Comparison of ENCODE assay signal across 8 cellular contexts in genomic region chr14:35046048-35046750, GRCh38. TPM values are rescaled to one million over a fixed set of nuclear protein-coding genes. Genes with fewer than 3 reads are reported as not detected.
A peak's percentile ranks its signal among the peaks of the same experiment; 100 is the strongest.
DNase-seq lines count a peak whose midpoint lies in the region; ATAC-seq, FAIRE-seq and TF ChIP-seq lines count a peak whose summit lies in the region.

FAM177A1 (plus strand) TSS chr14:35046272; CDS start chr14:35046464, 192 bp downstream.

- intact Hi-C loops in naive thymus-derived CD4-positive, alpha-beta T cell (cut with micrococcal nuclease): loop anchor here (1.0 to 5.0 kb wide), 17 partner anchors 8 to 781 kb away; partner anchors contain the start of genes NFKBIA (in 2 of the 2), PRORP (in 2 of the 2), PSMA6 (in 2 of the 2) and SRP54 (in 2 of the 2)

- H4K20me1 ChIP-seq in fibroblast of lung (ENCODE audit: control insufficient read depth, extremely low read depth, insufficient read depth, low read length): no peaks in the 10 kb centered on the region

- H3K4me1 ChIP-seq in fibroblast of lung (ENCODE audit: control insufficient read depth, extremely low read depth, insufficient read depth, low read length): peaks cover 2% of the 10 kb centered on the region
- H3K4me1 ChIP-seq in naive thymus-derived CD4-positive, alpha-beta T cell (ENCODE audit: control insufficient read depth in 2 of 2, insufficient read depth in 2 of 2, low read length in 2 of 2): peaks cover 11 to 19% of the 10 kb centered on the region in 2 donors

- peak within 1 kb of the TSS; percentile 96 for H3K9ac ChIP-seq in fibroblast of lung (ENCODE audit: insufficient read depth, low read length)

- H3K27ac ChIP-seq in RWPE1 (peak within 1 kb of the TSS; percentile 98), fibroblast of lung (ENCODE audit: insufficient read depth, low read length) (peak within 1 kb of the TSS; percentile 97)
- H3K27ac ChIP-seq in naive thymus-derived CD4-positive, alpha-beta T cell (ENCODE audit: low read depth, low read length): peak within 1 kb of the TSS; percentile 99

- DNase-seq in EL (peak; percentile 97), H54 (ENCODE audit: insufficient read length, low spot score) (peak; percentile 97), LoVo (ENCODE audit: low spot score) (peak; percentile 98), RWPE1 (ENCODE audit: low spot score) (peak; percentile 97), fibroblast of lung (ENCODE audit: low read depth in 2 of 2) (peak; percentile 92 to 97)
- DNase-seq in naive thymus-derived CD4-positive, alpha-beta T cell: peak; percentile 89 to 100 (median 98)

- peaks cover 16% of the 10 kb centered on the region for H3K4me1 Mint-ChIP-seq in activated T-helper 17 cell treated with anti-CD3 and anti-CD28 coated beads, Interleukin-2, amount 50 U/mL, for 72 hours
- peaks cover 13 to 39% (median 34%) of the 10 kb centered on the region in 7 donors for H3K4me1 Mint-ChIP-seq in naive thymus-derived CD4-positive, alpha-beta T cell
- peaks cover 26% of the 10 kb centered on the region for H3K4me1 Mint-ChIP-seq in stimulated activated memory B cell treated with anti-CD40 and anti-IgM and Interleukin-4, amounts not matched to agents 10 μg/mL and 1 μg/mL and 100 μg/mL, for 72 hours

- peak within 1 kb of the TSS; percentile 84 for H2AFZ ChIP-seq in fibroblast of lung (ENCODE audit: low read length)

- POLR2A ChIA-PET in RWPE1 (lab: Yijun Ruan, JAX; ENCODE audit: low non-redundant PET): interaction anchor here (1.0 to 1.8 kb wide), 3 partner anchors 63 to 77 kb away, joined by 3 to 4 read pairs (median 4); partner anchors contain the start of genes PPP2R3C and SRP54
- POLR2A ChIA-PET in naive thymus-derived CD4-positive, alpha-beta T cell (lab: Charles Lee): interaction anchor here (0.6 to 3.2 kb wide), 24 partner anchors 9 to 506 kb away, joined by 3 to 44 read pairs (median 4); partner anchors contain the start of genes BAZ1A, NFKBIA, PPP2R3C and PRORP

- H3K36me3 Mint-ChIP-seq in activated T-helper 17 cell treated with anti-CD3 and anti-CD28 coated beads, Interleukin-2, amount 50 U/mL, for 72 hours (ENCODE audit: low read depth): peaks cover 27% of the 10 kb centered on the region
- H3K36me3 Mint-ChIP-seq in naive thymus-derived CD4-positive, alpha-beta T cell: peaks cover 0 to 7% (median 5%) of the 10 kb centered on the region in 5 donors
- H3K36me3 Mint-ChIP-seq in stimulated activated memory B cell treated with anti-CD40 and anti-IgM and Interleukin-4, amounts not matched to agents 10 μg/mL and 1 μg/mL and 100 μg/mL, for 72 hours: no peaks in the 10 kb centered on the region

- H3K9me3 ChIP-seq in fibroblast of lung (ENCODE audit: control insufficient read depth, insufficient read depth, low read depth, low read length): no peaks in the 10 kb centered on the region
- no peaks in the 10 kb centered on the region for H3K9me3 ChIP-seq in naive thymus-derived CD4-positive, alpha-beta T cell (ENCODE audit: control insufficient read depth in 2 of 3, low read length in 3 of 3)

- H3K4me3 Mint-ChIP-seq in activated T-helper 17 cell treated with anti-CD3 and anti-CD28 coated beads, Interleukin-2, amount 50 U/mL, for 72 hours: peak within 1 kb of the TSS; percentile 97
- H3K4me3 Mint-ChIP-seq in naive thymus-derived CD4-positive, alpha-beta T cell: peak within 1 kb of the TSS; percentile 88 to 99 (median 93)
- H3K4me3 Mint-ChIP-seq in stimulated activated memory B cell treated with anti-CD40 and anti-IgM and Interleukin-4, amounts not matched to agents 10 μg/mL and 1 μg/mL and 100 μg/mL, for 72 hours: peak within 1 kb of the TSS; percentile 98

- peaks cover 18% of the 10 kb centered on the region for H3K79me2 ChIP-seq in fibroblast of lung (ENCODE audit: control insufficient read depth, insufficient read depth, low read length)

- TF ChIP-seq POLR2A in H54 (IDR thresholded peaks at IDR 0.05; ENCODE audit: low read depth, low read length): peak; percentile 89

- peak within 1 kb of the TSS; percentile 99 for H3K27ac Mint-ChIP-seq in activated T-helper 17 cell treated with anti-CD3 and anti-CD28 coated beads, Interleukin-2, amount 50 U/mL, for 72 hours
- H3K27ac Mint-ChIP-seq in naive thymus-derived CD4-positive, alpha-beta T cell: peak within 1 kb of the TSS; percentile 96 to 100 (median 99)
- H3K27ac Mint-ChIP-seq in stimulated activated memory B cell treated with anti-CD40 and anti-IgM and Interleukin-4, amounts not matched to agents 10 μg/mL and 1 μg/mL and 100 μg/mL, for 72 hours: peak within 1 kb of the TSS; percentile 93

- FAIRE-seq in H54 (lab: Jason Lieb, UNC): peak; percentile 84

- H3K27me3 ChIP-seq in fibroblast of lung (ENCODE audit: control insufficient read depth, insufficient read depth, low read length): no peaks in the 10 kb centered on the region
- no peaks in the 10 kb centered on the region for H3K27me3 ChIP-seq in naive thymus-derived CD4-positive, alpha-beta T cell (ENCODE audit: control insufficient read depth in 2 of 2, insufficient read depth in 2 of 2, low read length in 2 of 2)

- ATAC-seq in activated T-helper 17 cell treated with anti-CD3 and anti-CD28 coated beads, Interleukin-2, amount 50 U/mL, for 72 hours (replicated peaks): peak; percentile 95
- ATAC-seq in naive thymus-derived CD4-positive, alpha-beta T cell: peak; percentile 94
- ATAC-seq in stimulated activated memory B cell treated with anti-CD40 and anti-IgM and Interleukin-4, amounts not matched to agents 10 μg/mL and 1 μg/mL and 100 μg/mL, for 72 hours: peak; percentile 99

- H3K4me3 ChIP-seq in fibroblast of lung (replicated peaks in 1 of 4; ENCODE audit: control extremely low read depth in 1 of 4, insufficient read depth in 1 of 4, low read depth in 3 of 4, low read length in 4 of 4): peak within 1 kb of the TSS; percentile 90 to 98 (median 96)
- peak within 1 kb of the TSS; percentile 80 for H3K4me3 ChIP-seq in naive thymus-derived CD4-positive, alpha-beta T cell (ENCODE audit: low read length)

- CTCF ChIA-PET in RWPE1 (lab: Yijun Ruan, JAX): no interaction called here
- CTCF ChIA-PET in naive thymus-derived CD4-positive, alpha-beta T cell (lab: Charles Lee): interaction anchor here (0.7 kb wide), 1 partner anchor 36 kb away, joined by 3 read pairs; no protein-coding TSS in a partner anchor

- H3K27me3 Mint-ChIP-seq in activated T-helper 17 cell treated with anti-CD3 and anti-CD28 coated beads, Interleukin-2, amount 50 U/mL, for 72 hours: no peaks in the 10 kb centered on the region
- H3K27me3 Mint-ChIP-seq in naive thymus-derived CD4-positive, alpha-beta T cell: no peaks in the 10 kb centered on the region
- no peaks in the 10 kb centered on the region for H3K27me3 Mint-ChIP-seq in stimulated activated memory B cell treated with anti-CD40 and anti-IgM and Interleukin-4, amounts not matched to agents 10 μg/mL and 1 μg/mL and 100 μg/mL, for 72 hours

- TF ChIP-seq CTCF in RWPE1 (conservative IDR thresholded peaks at IDR 0.05; ENCODE audit: low read depth) (no peak), fibroblast of lung (conservative IDR thresholded peaks at IDR 0.05 in 1 of 2, IDR thresholded peaks at IDR 0.05 in 1 of 2; ENCODE audit: low read depth in 1 of 2, low read length in 2 of 2) (no peak)

- H3K4me2 ChIP-seq in fibroblast of lung (ENCODE audit: extremely low read depth, insufficient read depth, low read length): peak within 1 kb of the TSS; percentile 93

- no peaks in the 10 kb centered on the region for H3K9me3 Mint-ChIP-seq in activated T-helper 17 cell treated with anti-CD3 and anti-CD28 coated beads, Interleukin-2, amount 50 U/mL, for 72 hours
- no peaks in the 10 kb centered on the region for H3K9me3 Mint-ChIP-seq in naive thymus-derived CD4-positive, alpha-beta T cell
- H3K9me3 Mint-ChIP-seq in stimulated activated memory B cell treated with anti-CD40 and anti-IgM and Interleukin-4, amounts not matched to agents 10 μg/mL and 1 μg/mL and 100 μg/mL, for 72 hours: no peaks in the 10 kb centered on the region

- H3K36me3 ChIP-seq in fibroblast of lung (ENCODE audit: control insufficient read depth, insufficient read depth, low read length): peaks cover 2% of the 10 kb centered on the region
- H3K36me3 ChIP-seq in naive thymus-derived CD4-positive, alpha-beta T cell (ENCODE audit: control insufficient read depth in 2 of 3, insufficient read depth in 3 of 3, low read length in 3 of 3): no peaks in the 10 kb centered on the region

RNA-seq across cellular contexts. Expression of gene FAM177A1, which starts in this region (rescaled TPM):
- total RNA-seq in activated T-helper 17 cell treated with anti-CD3 and anti-CD28 coated beads, Interleukin-2, amount 50 U/mL, for 72 hours: 10 to 100 TPM; 45.1 to 52.0 TPM
- total RNA-seq in fibroblast of lung: 29.0 and 64.6 TPM in 2 replicates
- 53.6 and 63.4 TPM in 2 replicates for polyA plus RNA-seq in fibroblast of lung
- 68.1 and 79.9 TPM in 2 replicates for polyA plus RNA-seq in fibroblast of lung (2012)
- polyA minus RNA-seq in fibroblast of lung (ENCODE audit: low replicate concordance): 6.0 and 16.2 TPM in 2 replicates
- 100 to 1,000 TPM in 1 of 5 experiments, 10 to 100 TPM in 4; 34.3 to 135 (median 41.7) TPM for total RNA-seq in naive thymus-derived CD4-positive, alpha-beta T cell
- polyA plus RNA-seq in naive thymus-derived CD4-positive, alpha-beta T cell: 10 to 100 TPM; 34.9 to 36.2 TPM

Comparison
In these comparisons a context has a peak if more than half of its experiments do, and no peak if none do; other contexts are left out.
1. Peak in every context shown above with its lines: DNase-seq, ATAC-seq, H3K4me3 ChIP-seq and H3K27ac ChIP-seq.